Comparison of ENCODE assay signal across 18 cellular contexts in the genomic region with DNA sequence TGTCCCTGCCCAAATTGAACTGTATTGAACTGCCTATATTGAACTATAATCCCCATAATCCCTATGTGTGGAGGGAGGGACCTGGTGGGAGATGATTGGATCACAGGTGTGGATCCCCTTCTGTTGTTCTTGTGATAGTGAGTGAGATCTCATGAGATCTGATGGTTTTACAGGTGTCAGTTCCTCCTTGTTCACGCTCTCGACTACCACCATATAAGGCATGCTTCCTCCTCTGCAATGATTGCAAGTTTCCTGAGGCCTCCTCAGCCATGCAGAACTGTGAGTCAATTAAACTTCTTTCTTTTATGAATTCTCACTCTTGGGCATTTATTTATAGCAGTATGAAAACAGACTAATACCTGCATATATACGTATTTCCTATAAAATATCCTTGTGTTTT.
DNase-seq lines count a peak whose midpoint lies in the region; ATAC-seq and TF ChIP-seq lines count a peak whose summit lies in the region.
"Had no signal": no experiment of that assay in that cellular context is flagged by ENCODE, and none has a peak within 500 bp of the region (broad histone marks: within the 10 kb centered on the region; RNA-seq: fewer than 3 reads in every experiment).

No MANE protein-coding gene starts in this region.

- no peak for TF ChIP-seq CTCF in upper lobe of right lung (IDR thresholded peaks at IDR 0.05)

- intact Hi-C loops in upper lobe of right lung (cut with DNase I), result no loop called here

- DNase-seq in NOMO-1 (lab: John Stamatoyannopoulos, UW; ENCODE audit: unreplicated experiment in 2 of 2) (peak; percentile 8 to 48), H7 (no peak), NCI-H510A treated with DMSO at 0.1 percent for 48 hours (lab: John Stamatoyannopoulos, UW) (no peak), upper lobe of right lung (no peak), NCI-H2081 (lab: John Stamatoyannopoulos, UW) (no peak)
- DNase-seq: activated CD4-positive, CD25-positive, alpha-beta regulatory T cell treated with anti-CD3 and anti-CD28 coated beads, Interleukin-2, amount 50 U/mL, for 72 hours; KG1; NCI-H1048; NCI-H2029; stimulated activated CD4-positive, alpha-beta T cell treated with anti-CD3 and anti-CD28 coated beads, Interleukin-2, amount 100 ng/mL, for 24 hours; stimulated activated naive CD4-positive, alpha-beta T cell treated with Interleukin-2 at 50 U/mL for 16 hours; SW 1271; thyroid gland had no signal

- no peaks in the 10 kb centered on the region for H3K36me3 ChIP-seq in H7 (replicated peaks; ENCODE audit: control insufficient read depth, insufficient read depth, low read length)
- H3K36me3 ChIP-seq in upper lobe of right lung, result no peaks in the 10 kb centered on the region
- H3K36me3 ChIP-seq: thyroid gland had no signal

- no peaks in the 10 kb centered on the region for H3K9me3 ChIP-seq in upper lobe of right lung
- H3K9me3 ChIP-seq: thyroid gland had no signal

- no peaks in the 10 kb centered on the region for H3K4me1 ChIP-seq in upper lobe of right lung
- H3K4me1 ChIP-seq: thyroid gland had no signal

- no peak overlapping the region for H3K4me3 ChIP-seq in H7 (ENCODE audit: insufficient read depth, low read depth, low read length)
- H3K4me3 ChIP-seq in upper lobe of right lung, result no peak overlapping the region
- H3K4me3 ChIP-seq: hepatocyte, thyroid gland had no signal

- no peak overlapping the region for H3K27ac ChIP-seq in upper lobe of right lung
- H3K27ac ChIP-seq: hepatocyte, thyroid gland had no signal

- ATAC-seq in GM18511 (IDR thresholded peaks at IDR 0.05; ENCODE audit: unreplicated experiment), result peak; percentile 66
- ATAC-seq in GM21367 (IDR thresholded peaks at IDR 0.05; ENCODE audit: unreplicated experiment), result peak; percentile 71
- ATAC-seq in HG03103 (IDR thresholded peaks at IDR 0.05; ENCODE audit: low read depth, unreplicated experiment), result peak; percentile 79
- no peak for ATAC-seq in upper lobe of right lung
- ATAC-seq: activated naive CD4-positive, alpha-beta T cell treated with anti-CD3 and anti-CD28 coated beads, Interleukin-2, amount 50 U/mL, for 72 hours had no signal

- H3K27me3 ChIP-seq in H7 (ENCODE audit: control insufficient read depth, insufficient read depth, low read length) (no peaks in the 10 kb centered on the region), upper lobe of right lung (no peaks in the 10 kb centered on the region)
- H3K27me3 ChIP-seq: hepatocyte, thyroid gland had no signal

Comparison
In these comparisons a context has a peak if more than half of its experiments do, and no peak if none do; other contexts are left out.
1. DNase-seq: peak in NOMO-1 (2 of 2); none in H7 (single experiment), NCI-H510A treated with DMSO at 0.1 percent for 48 hours (single experiment), upper lobe of right lung (single experiment) and NCI-H2081 (0 of 2).